ENCODE assay signal across 9 cellular contexts in genomic region chr3:11195201-11195600, GRCh38. TPM values are rescaled to one million over a fixed set of nuclear protein-coding genes. Genes with fewer than 3 reads are reported as not detected.
A peak's percentile ranks its signal among the peaks of the same experiment; 100 is the strongest.
DNase-seq lines count a peak whose midpoint lies in the region; ATAC-seq and TF ChIP-seq lines count a peak whose summit lies in the region.
"Had no signal": no experiment of that assay in that cellular context is flagged by ENCODE, and none has a peak within 500 bp of the region (broad histone marks: within the 10 kb centered on the region; RNA-seq: fewer than 3 reads in every experiment).

No MANE protein-coding gene starts in this region.

- H3K9ac ChIP-seq in IMR-90 (ENCODE audit: low read depth, low read length) = peak overlapping the region; percentile 44; the same call in 1 of the 2 replicates
- no peak overlapping the region for H3K9ac ChIP-seq in neuronal stem cell (ENCODE audit: low read depth, low read length, poor library complexity)

- peaks cover 3% of the 10 kb centered on the region; the same call in 1 of the 2 replicates for H4K20me1 ChIP-seq in IMR-90 (ENCODE audit: insufficient read depth, low read length)

- H3K18ac ChIP-seq in IMR-90 (ENCODE audit: low read depth, low read length) = peak overlapping the region; percentile 43
- H3K18ac ChIP-seq in neuronal stem cell (ENCODE audit: low read length) = no peak overlapping the region

- no peak overlapping the region for H2BK12ac ChIP-seq in neuronal stem cell (ENCODE audit: low read length)

- H3K4me2 ChIP-seq in IMR-90 (ENCODE audit: low read depth, low read length) (peak overlapping the region; percentile 71), neuronal stem cell (ENCODE audit: insufficient read depth, low read length, poor library complexity, severe bottlenecking) (no peak overlapping the region)

- peaks cover 26% of the 10 kb centered on the region for H3K4me1 ChIP-seq in IMR-90 (ENCODE audit: control insufficient read depth, insufficient read depth, low read length)
- H3K4me1 ChIP-seq in neuronal stem cell (ENCODE audit: control insufficient read depth in 2 of 2, insufficient read depth in 1 of 2, low read depth in 1 of 2, low read length in 2 of 2) = peaks cover 3 to 8% of the 10 kb centered on the region in 2 donors

- no peak for ATAC-seq in IMR-90 (ENCODE audit: low read depth)
- ATAC-seq: CD8-positive, alpha-beta T cell had no signal

- H3K79me1 ChIP-seq in IMR-90 (ENCODE audit: low read depth in 1 of 2, low read length in 2 of 2) (peaks cover 34 to 79% of the 10 kb centered on the region in 2 experiments; a peak in 3 of 4 replicates), neuronal stem cell (ENCODE audit: low read depth, low read length) (no peaks in the 10 kb centered on the region)

- DNase-seq in AG10803 (ENCODE audit: low read depth) = peak; percentile 40
- DNase-seq in IMR-90 = no peak
- DNase-seq in astrocyte of the spinal cord (ENCODE audit: low read depth, low spot score) = peak; percentile 35
- no peak for DNase-seq in neuronal stem cell (ENCODE audit: low spot score)
- no peak for DNase-seq in NCI-H2196 treated with DMSO at 0.1 percent for 48 hours (lab: John Stamatoyannopoulos, UW; ENCODE audit: unreplicated experiment)
- no peak for DNase-seq in brain microvascular endothelial cell
- DNase-seq in NCI-H187 (lab: John Stamatoyannopoulos, UW) = no peak
- DNase-seq in midbrain (lab: John Stamatoyannopoulos, UW) = no peak
- DNase-seq: CD8-positive, alpha-beta T cell had no signal

- H2BK120ac ChIP-seq in IMR-90 (ENCODE audit: low read depth, low read length) = peak overlapping the region; percentile 88
- no peak overlapping the region for H2BK120ac ChIP-seq in neuronal stem cell (ENCODE audit: low read depth, low read length)

- POLR2A ChIA-PET in IMR-90 (lab: Charles Lee; ENCODE audit: unreplicated experiment) = no interaction called here

- 0 out of 2 replicates have a peak overlapping the region, but pooled peaks have one; percentile 41 for H3K56ac ChIP-seq in IMR-90 (ENCODE audit: extremely low read depth, insufficient read depth, low read length)

- H3K4ac ChIP-seq in IMR-90 (ENCODE audit: low read depth, low read length) (peak overlapping the region; percentile 85), neuronal stem cell (ENCODE audit: low read length) (no peak overlapping the region)

- in situ Hi-C loops in IMR-90 (cut with MboI; ENCODE audit: low sequenced_read_pairs) (no loop called here), astrocyte of the spinal cord (cut with HindIII; ENCODE audit: low sequenced_read_pairs) (no loop called here), brain microvascular endothelial cell (cut with HindIII; ENCODE audit: low pct_ligation_motif_present, low sequenced_read_pairs) (no loop called here)

- BruUV-seq in IMR-90 (replicated peaks; lab: Mats Ljungman, UMichigan) = no TSS peak

- H3K27ac ChIP-seq in IMR-90 (ENCODE audit: insufficient read depth, low read length) (peak overlapping the region; percentile 80), neuronal stem cell (replicated peaks; ENCODE audit: low read length) (no peak overlapping the region), brain microvascular endothelial cell (no peak overlapping the region)

- no CpG with 5 or more reads among the region's 5 CpGs for WGBS in IMR-90 (ENCODE audit: extremely low coverage in 2 of 2, insufficient read length in 1 of 2), 2 experiments
- no CpG with 5 or more reads among the region's 5 CpGs for whole genome bisulfite sequencing in neuronal stem cell (ENCODE audit: extremely low coverage in 2 of 2, insufficient read length in 2 of 2, insufficient replicate concordance in 1 of 2), 2 donors

- H3K4me3 ChIP-seq in AG10803 (ENCODE audit: low read length) (peak overlapping the region; percentile 46), IMR-90 (ENCODE audit: insufficient read depth, low read depth, low read length) (no peak overlapping the region), astrocyte of the spinal cord (ENCODE audit: low read depth, low read length) (no peak overlapping the region), neuronal stem cell (ENCODE audit: low read length in 2 of 2) (no peak overlapping the region), brain microvascular endothelial cell (ENCODE audit: low read depth, low read length) (no peak overlapping the region)

- TF ChIP-seq POLR2A in IMR-90 (IDR thresholded peaks at IDR 0.05; ENCODE audit: low read depth, low read length) = no peak

- dilution Hi-C loops in IMR-90 (cut with HindIII; ENCODE audit: low sequenced_read_pairs, unreplicated experiment) = no loop called here

- intact Hi-C loops in IMR-90 (cut with micrococcal nuclease) = no loop called here

- H2BK5ac ChIP-seq in IMR-90 (ENCODE audit: low read depth, low read length, poor library complexity, severe bottlenecking) = peak overlapping the region; percentile 82
- H2BK5ac ChIP-seq in neuronal stem cell (ENCODE audit: low read length) = no peak overlapping the region

- peak overlapping the region; percentile 64; the same call in 1 of the 2 replicates for H3K14ac ChIP-seq in IMR-90 (replicated peaks; ENCODE audit: low read depth, low read length)
- H3K14ac ChIP-seq in neuronal stem cell (ENCODE audit: low read length) = no peak overlapping the region

- peak overlapping the region; percentile 83 for H2BK20ac ChIP-seq in IMR-90 (ENCODE audit: low read depth, low read length)

- peak overlapping the region; percentile 82; the same call in 1 of the 2 replicates for H3K23ac ChIP-seq in IMR-90 (ENCODE audit: low read depth, low read length)
- H3K23ac ChIP-seq in neuronal stem cell (ENCODE audit: low read depth, low read length, poor library complexity) = no peak overlapping the region

- H3K9me3 ChIP-seq in IMR-90 (ENCODE audit: control insufficient read depth, insufficient read depth, low read length) = no peaks in the 10 kb centered on the region
- no peaks in the 10 kb centered on the region for H3K9me3 ChIP-seq in neuronal stem cell (replicated peaks in 1 of 2; ENCODE audit: control insufficient read depth in 2 of 2, insufficient read depth in 1 of 2, low read depth in 1 of 2, low read length in 2 of 2)

- H3K9me1 ChIP-seq in IMR-90 (ENCODE audit: insufficient read depth, low read length) = peaks cover 21% of the 10 kb centered on the region

- H4K8ac ChIP-seq in IMR-90 (ENCODE audit: low read depth in 2 of 2, low read length in 2 of 2) = peak overlapping the region; percentile 16 to 92
- H4K8ac ChIP-seq in neuronal stem cell (ENCODE audit: low read depth, low read length) = no peak overlapping the region

- peak overlapping the region; percentile 84 for H2AFZ ChIP-seq in IMR-90 (replicated peaks; ENCODE audit: low read length, poor library complexity)
- no peak overlapping the region for H2AFZ ChIP-seq in neuronal stem cell (ENCODE audit: low read length)

- CTCF ChIA-PET in IMR-90 (lab: Yijun Ruan, JAX) = interaction anchor here (1.0 kb wide), 1 partner anchor 9 kb away, joined by 3 read pairs; no protein-coding TSS in a partner anchor

- peak overlapping the region; percentile 62 for H2AK9ac ChIP-seq in IMR-90 (replicated peaks; ENCODE audit: low read depth, low read length, poor library complexity)

- H2BK15ac ChIP-seq in IMR-90 (ENCODE audit: low read depth, low read length) (peak overlapping the region; percentile 64; the same call in 2 of the 3 replicates), neuronal stem cell (ENCODE audit: low read length) (peak overlapping the region; percentile 1)

- H2AK5ac ChIP-seq in IMR-90 (ENCODE audit: low read depth, low read length) (peak overlapping the region; percentile 80), neuronal stem cell (ENCODE audit: low read depth, low read length) (no peak overlapping the region)

- no peaks in the 10 kb centered on the region; the same call in 1 of the 2 replicates for H3K36me3 ChIP-seq in IMR-90 (ENCODE audit: control insufficient read depth, insufficient read depth, low read length)
- H3K36me3 ChIP-seq in neuronal stem cell (replicated peaks in 1 of 2; ENCODE audit: control insufficient read depth in 2 of 2, insufficient read depth in 2 of 2, low read length in 2 of 2) = no peaks in the 10 kb centered on the region
- H3K36me3 ChIP-seq in brain microvascular endothelial cell (replicated peaks) = no peaks in the 10 kb centered on the region

- no peak for TF ChIP-seq CTCF in AG10803 (conservative IDR thresholded peaks at IDR 0.05; ENCODE audit: low read length)
- no peak for TF ChIP-seq CTCF in IMR-90 (conservative IDR thresholded peaks at IDR 0.05; ENCODE audit: low read depth, low read length)
- TF ChIP-seq CTCF in astrocyte of the spinal cord (IDR thresholded peaks at IDR 0.05; ENCODE audit: low read depth, low read length) = no peak
- no peak for TF ChIP-seq CTCF in brain microvascular endothelial cell (IDR thresholded peaks at IDR 0.05; ENCODE audit: low read depth, low read length, missing control alignments)

- peak overlapping the region; percentile 2 for H4K5ac ChIP-seq in IMR-90 (ENCODE audit: low read depth, low read length)

- no peak for TF ChIP-seq RAD21 in IMR-90 (IDR thresholded peaks at IDR 0.05; ENCODE audit: low read length)

- H3K27me3 ChIP-seq in IMR-90 (ENCODE audit: control insufficient read depth, insufficient read depth, low read length) (no peaks in the 10 kb centered on the region), neuronal stem cell (ENCODE audit: control insufficient read depth in 3 of 3, insufficient read depth in 3 of 3, low read depth in 1 of 3, low read length in 3 of 3) (no peaks in the 10 kb centered on the region), brain microvascular endothelial cell (replicated peaks) (no peaks in the 10 kb centered on the region)

- peak overlapping the region; percentile 67 for H4K91ac ChIP-seq in IMR-90 (ENCODE audit: insufficient read depth, low read depth, low read length)
- no peak overlapping the region for H4K91ac ChIP-seq in neuronal stem cell (ENCODE audit: low read depth, low read length, poor library complexity)

TF ChIP-seq in IMR-90, 13 proteins besides CTCF, POLR2A, EP300 and RAD21 (continues in another document):
- TF ChIP-seq BHLHE40 (IDR thresholded peaks at IDR 0.05; ENCODE audit: low read depth, low read length) (no peak), MXI1 (IDR thresholded peaks at IDR 0.05; ENCODE audit: borderline replicate concordance, low read depth, low read length) (no peak), MAFK (IDR thresholded peaks at IDR 0.05; ENCODE audit: low read depth, low read length) (no peak), MAZ (IDR thresholded peaks at IDR 0.05; ENCODE audit: borderline replicate concordance, low read depth, low read length) (no peak), RFX5 (IDR thresholded peaks at IDR 0.05; ENCODE audit: low read depth, low read length) (no peak), NFE2L2 (IDR thresholded peaks at IDR 0.05; ENCODE audit: low read depth, low read length) (no peak), CHD1 (IDR thresholded peaks at IDR 0.05; ENCODE audit: low read depth, low read length) (no peak), FOS (IDR thresholded peaks at IDR 0.05; ENCODE audit: low read depth, low read length) (no peak), RCOR1 (IDR thresholded peaks at IDR 0.05; ENCODE audit: insufficient replicate concordance, low read length) (no peak)

RNA-seq across cellular contexts. Expression of gene HRH1, which starts 40.9 kb away (rescaled TPM):
- total RNA-seq in IMR-90 (2012; rRNA removed) = 13.1 and 16.1 TPM in 2 replicates
- polyA plus RNA-seq in IMR-90 (2012; rRNA removed) = 7.6 and 8.1 TPM in 2 replicates
- 3.3 and 4.8 TPM in 2 replicates for polyA plus RNA-seq in IMR-90 (2012; cell fraction: cytosol; rRNA removed)
- polyA plus RNA-seq in IMR-90 (2012; cell fraction: nucleus; rRNA removed; ENCODE audit: low replicate concordance) = 4.1 and 7.2 TPM in 2 replicates
- under 0.01 TPM for polyA plus RNA-seq in neuronal stem cell (2013, experiment 1 of 2)
- 0.04 TPM for polyA plus RNA-seq in neuronal stem cell (2013, experiment 2 of 2)
- total RNA-seq: CD8-positive, alpha-beta T cell had no signal

Comparison
In these comparisons a context has a peak if more than half of its experiments do, and no peak if none do; other contexts are left out.
1. DNase-seq: peak in AG10803 (single experiment) and astrocyte of the spinal cord (single experiment); none in IMR-90 (single experiment), neuronal stem cell (single experiment), NCI-H2196 treated with DMSO at 0.1 percent for 48 hours (single experiment), brain microvascular endothelial cell (single experiment), NCI-H187 (0 of 2) and midbrain (single experiment).